In genomic region chr19:46928951-46929350, GRCh38 we compare ENCODE assay signal across 18 cellular contexts.
DNase-seq lines count a peak whose midpoint lies in the region; ATAC-seq and TF ChIP-seq lines count a peak whose summit lies in the region.
"Had no signal": no experiment of that assay in that cellular context is flagged by ENCODE, and none has a peak within 500 bp of the region (broad histone marks: within the 10 kb centered on the region; RNA-seq: fewer than 3 reads in every experiment).

No MANE protein-coding gene starts in this region.

- peaks cover 88% of the 10 kb centered on the region for H3K79me2 ChIP-seq in OCI-LY7 (ENCODE audit: insufficient read depth, low read depth, low read length)

- DNase-seq in EH (ENCODE audit: low read depth) = peak; percentile 74
- DNase-seq in OCI-LY7 (ENCODE audit: low spot score) = no peak
- no peak for DNase-seq in endodermal cell
- no peak for DNase-seq in retinal pigment epithelial cell (ENCODE audit: low read depth)
- no peak for DNase-seq in NCI-H1048 (lab: John Stamatoyannopoulos, UW)
- no peak for DNase-seq in DMS79 (lab: John Stamatoyannopoulos, UW)
- DNase-seq in occipital lobe (lab: John Stamatoyannopoulos, UW) = no peak
- DNase-seq: activated CD4-positive, CD25-positive, alpha-beta regulatory T cell treated with anti-CD3 and anti-CD28 coated beads, Interleukin-2, amount 50 U/mL, for 72 hours; GF-D8; heart left ventricle; kidney; NCI-H1694 treated with DMSO at 0.1 percent for 48 hours; NCI-H510A treated with DMSO at 0.1 percent for 48 hours; ovary; stimulated activated naive CD8-positive, alpha-beta T cell treated with anti-CD3 and anti-CD28 coated beads, Interleukin-15, Interleukin-2, amounts not matched to agents 100 U/mL and 50 U/mL, for 24 hours had no signal

- POLR2A ChIA-PET in OCI-LY7 (lab: Charles Lee) = interaction anchor here (1.2 kb wide), 1 partner anchor 62 kb away, joined by 3 read pairs; no protein-coding TSS in a partner anchor

- no peaks in the 10 kb centered on the region for H3K27me3 Mint-ChIP-seq in endodermal cell (ENCODE audit: insufficient read depth)
- H3K27me3 Mint-ChIP-seq: activated naive CD4-positive, alpha-beta T cell treated with anti-CD3 and anti-CD28 coated beads, Interleukin-2, amount 50 U/mL, for 24 hours had no signal

- TF ChIP-seq CTCF in OCI-LY7 (conservative IDR thresholded peaks at IDR 0.05; ENCODE audit: low read length) = peak; percentile 50
- TF ChIP-seq CTCF in endodermal cell (conservative IDR thresholded peaks at IDR 0.05) = peak; percentile 59
- TF ChIP-seq CTCF in retinal pigment epithelial cell (conservative IDR thresholded peaks at IDR 0.05; ENCODE audit: low read depth, low read length) = peak; percentile 34

- no peak overlapping the region for H3K4me2 ChIP-seq in OCI-LY7 (ENCODE audit: low read length)
- H3K4me2 ChIP-seq: smooth muscle cell had no signal

- CTCF ChIA-PET in OCI-LY7 (lab: Charles Lee; ENCODE audit: unreplicated experiment) = no interaction called here

- H3K4me1 Mint-ChIP-seq in endodermal cell = peaks cover 16% of the 10 kb centered on the region

- H3K4me3 Mint-ChIP-seq in endodermal cell = no peak overlapping the region
- H3K4me3 Mint-ChIP-seq: activated naive CD4-positive, alpha-beta T cell treated with anti-CD3 and anti-CD28 coated beads, Interleukin-2, amount 50 U/mL, for 24 hours had no signal

- no peak overlapping the region for H3K27ac Mint-ChIP-seq in endodermal cell
- H3K27ac Mint-ChIP-seq: activated naive CD4-positive, alpha-beta T cell treated with anti-CD3 and anti-CD28 coated beads, Interleukin-2, amount 50 U/mL, for 24 hours had no signal

- ATAC-seq in GM21529 (IDR thresholded peaks at IDR 0.05; ENCODE audit: unreplicated experiment) = no peak
- ATAC-seq: heart left ventricle; stimulated activated naive CD8-positive, alpha-beta T cell treated with anti-CD3 and anti-CD28 coated beads, Interleukin-15, Interleukin-2, amounts not matched to agents 100 U/mL and 50 U/mL, for 24 hours had no signal

- 93 to 94% methylated on average over 5 of the region's 5 CpGs for WGBS in endodermal cell (ENCODE audit: insufficient coverage in 1 of 2, insufficient read length in 1 of 2), 2 experiments

- H3K36me3 ChIP-seq in OCI-LY7 (ENCODE audit: insufficient read depth, low read length) = peaks cover 17% of the 10 kb centered on the region
- H3K36me3 ChIP-seq in endodermal cell (ENCODE audit: control insufficient read depth, insufficient read depth, low read length) = no peaks in the 10 kb centered on the region
- H3K36me3 ChIP-seq: heart left ventricle, ovary had no signal

- no TSS peak for BruUV-seq in OCI-LY7 (replicated peaks; lab: Mats Ljungman, UMichigan)

- intact Hi-C loops in OCI-LY7 (cut with micrococcal nuclease; ENCODE audit: unreplicated experiment) = no loop called here

- no peak overlapping the region for H3K4me3 ChIP-seq in OCI-LY7 (ENCODE audit: low read depth, low read length, poor library complexity, severe bottlenecking)
- H3K4me3 ChIP-seq in endodermal cell (ENCODE audit: low read length) = no peak overlapping the region
- no peak overlapping the region for H3K4me3 ChIP-seq in retinal pigment epithelial cell (ENCODE audit: low read length)
- H3K4me3 ChIP-seq: heart left ventricle, ovary, smooth muscle cell had no signal

- H3K27me3 ChIP-seq in endodermal cell (ENCODE audit: control insufficient read depth, insufficient read depth, low read length, poor library complexity, severe bottlenecking) = no peaks in the 10 kb centered on the region
- H3K27me3 ChIP-seq: heart left ventricle, ovary had no signal

- H2AFZ ChIP-seq in OCI-LY7 (ENCODE audit: low read length) = no peak overlapping the region

- peaks cover 35% of the 10 kb centered on the region for H4K20me1 ChIP-seq in OCI-LY7 (ENCODE audit: insufficient read depth, low read length)

- no peaks in the 10 kb centered on the region for H3K9me2 ChIP-seq in OCI-LY7 (ENCODE audit: insufficient read depth, low read length)

- no peaks in the 10 kb centered on the region for H3K9me3 Mint-ChIP-seq in endodermal cell
- H3K9me3 Mint-ChIP-seq: activated naive CD4-positive, alpha-beta T cell treated with anti-CD3 and anti-CD28 coated beads, Interleukin-2, amount 50 U/mL, for 24 hours had no signal

- no peaks in the 10 kb centered on the region for H3K9me3 ChIP-seq in OCI-LY7 (ENCODE audit: low read length)
- no peaks in the 10 kb centered on the region for H3K9me3 ChIP-seq in endodermal cell (ENCODE audit: control insufficient read depth, low read length)
- H3K9me3 ChIP-seq: heart left ventricle, ovary had no signal

- peaks cover 41% of the 10 kb centered on the region for H3K4me1 ChIP-seq in OCI-LY7 (ENCODE audit: insufficient read depth, low read length, poor library complexity, severe bottlenecking)
- peaks cover 5% of the 10 kb centered on the region for H3K4me1 ChIP-seq in endodermal cell (ENCODE audit: control insufficient read depth, insufficient read depth, low read length)

- H3K27ac ChIP-seq in OCI-LY7 (ENCODE audit: low read depth, low read length, poor library complexity, severe bottlenecking) (no peak overlapping the region), endodermal cell (ENCODE audit: low read depth, low read length) (no peak overlapping the region)
- H3K27ac ChIP-seq: ovary had no signal

- H3K9ac ChIP-seq in endodermal cell (ENCODE audit: extremely low read depth, low read length, poor library complexity, severe bottlenecking) = no peak overlapping the region

- H3K36me3 Mint-ChIP-seq in endodermal cell (ENCODE audit: low read depth) = no peaks in the 10 kb centered on the region
